In the genomic region with DNA sequence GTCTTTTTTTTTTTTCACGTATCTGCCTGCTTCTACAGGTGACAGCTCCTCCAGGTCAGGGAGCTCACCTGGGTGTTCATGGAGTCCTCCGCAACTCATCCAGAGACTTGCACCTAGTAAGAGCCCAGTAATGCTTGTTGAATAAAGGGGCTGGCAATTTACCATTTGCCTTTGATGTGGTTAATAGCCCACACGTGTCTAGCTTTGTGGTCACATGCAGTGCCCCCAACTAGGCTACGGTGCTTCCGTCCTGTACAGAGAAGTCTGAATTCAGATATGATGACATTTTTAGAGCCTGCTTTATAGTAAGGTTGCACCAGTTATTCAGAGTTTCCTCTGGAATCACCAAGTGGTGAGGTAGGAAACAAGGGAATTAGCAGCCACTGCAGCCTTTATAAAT, we compare ENCODE assay signal across 26 cellular contexts.
A peak's percentile ranks its signal among the peaks of the same experiment; 100 is the strongest.
DNase-seq lines count a peak whose midpoint lies in the region; ATAC-seq and TF ChIP-seq lines count a peak whose summit lies in the region.
"Had no signal": no experiment of that assay in that cellular context is flagged by ENCODE, and none has a peak within 500 bp of the region (broad histone marks: within the 10 kb centered on the region; RNA-seq: fewer than 3 reads in every experiment).

No MANE protein-coding gene starts in this region.

- H3K27me3 ChIP-seq in CD8-positive, alpha-beta T cell (ENCODE audit: insufficient read depth, low read length) = no peaks in the 10 kb centered on the region
- H3K27me3 ChIP-seq in DND-41 (ENCODE audit: insufficient read depth, low read length, poor library complexity) = no peaks in the 10 kb centered on the region
- H3K27me3 ChIP-seq: body of pancreas, heart left ventricle, neutrophil, right lobe of liver, suprapubic skin had no signal

- H3K27me3 Mint-ChIP-seq in CD8-positive, alpha-beta T cell (ENCODE audit: low read depth) = no peaks in the 10 kb centered on the region
- H3K27me3 Mint-ChIP-seq in activated naive CD8-positive, alpha-beta T cell = no peaks in the 10 kb centered on the region
- no peaks in the 10 kb centered on the region for H3K27me3 Mint-ChIP-seq in mesothelial cell of epicardium (ENCODE audit: low read depth)
- H3K27me3 Mint-ChIP-seq: progenitor cell of endocrine pancreas had no signal

- no peak overlapping the region for H3K27ac ChIP-seq in CD8-positive, alpha-beta T cell (ENCODE audit: low read depth, low read length)
- no peak overlapping the region for H3K27ac ChIP-seq in DND-41 (ENCODE audit: low read length)
- H3K27ac ChIP-seq: body of pancreas, C4-2B, heart left ventricle, HL-60, neutrophil, right lobe of liver, suprapubic skin, WERI-Rb-1 had no signal

- peak overlapping the region; percentile 87 for H3K27ac Mint-ChIP-seq in CD8-positive, alpha-beta T cell
- peak overlapping the region; percentile 86 for H3K27ac Mint-ChIP-seq in activated naive CD8-positive, alpha-beta T cell
- H3K27ac Mint-ChIP-seq in mesothelial cell of epicardium = peak overlapping the region; percentile 47
- H3K27ac Mint-ChIP-seq: progenitor cell of endocrine pancreas; stimulated activated effector memory CD8-positive, alpha-beta T cell treated with anti-CD3 and anti-CD28 coated beads, Interleukin-12 subunit alpha, Interleukin-12 subunit beta, amount 100 ng/mL, for 72 hours had no signal

- peaks cover 53% of the 10 kb centered on the region for H3K36me3 Mint-ChIP-seq in CD8-positive, alpha-beta T cell
- peaks cover 22% of the 10 kb centered on the region for H3K36me3 Mint-ChIP-seq in activated naive CD8-positive, alpha-beta T cell
- H3K36me3 Mint-ChIP-seq in mesothelial cell of epicardium = no peaks in the 10 kb centered on the region

- ATAC-seq in CD8-positive, alpha-beta T cell = peak; percentile 63
- ATAC-seq in DND-41 (ENCODE audit: insufficient read depth, low read depth) (peak; percentile 75), HG02642 (IDR thresholded peaks at IDR 0.05; ENCODE audit: poor library complexity, unreplicated experiment) (no peak)
- ATAC-seq: body of pancreas, heart left ventricle, right lobe of liver had no signal

- TF ChIP-seq CTCF in CD8-positive, alpha-beta T cell (IDR thresholded peaks at IDR 0.05) = no peak
- TF ChIP-seq CTCF in DND-41 (IDR thresholded peaks at IDR 0.05; ENCODE audit: borderline replicate concordance, extremely low read depth, low read length, poor library complexity, severe bottlenecking) (no peak), mesothelial cell of epicardium (IDR thresholded peaks at IDR 0.05; ENCODE audit: unreplicated experiment) (no peak), GM10248 (IDR thresholded peaks at IDR 0.05; ENCODE audit: control extremely low read depth, extremely low read depth, low read depth, missing control alignments) (no peak)

- no peaks in the 10 kb centered on the region for H3K36me3 ChIP-seq in CD8-positive, alpha-beta T cell (ENCODE audit: insufficient read depth, low read length)
- no peaks in the 10 kb centered on the region for H3K36me3 ChIP-seq in DND-41 (ENCODE audit: insufficient read depth, low read length)
- H3K36me3 ChIP-seq: heart left ventricle, neutrophil, right lobe of liver, suprapubic skin, WERI-Rb-1 had no signal

- no peaks in the 10 kb centered on the region for H3K79me2 ChIP-seq in DND-41 (ENCODE audit: insufficient read depth, low read length)

- H3K9me3 ChIP-seq in CD8-positive, alpha-beta T cell (ENCODE audit: low read length) = no peaks in the 10 kb centered on the region
- H3K9me3 ChIP-seq in DND-41 (ENCODE audit: insufficient read depth, low read length, severe bottlenecking) = no peaks in the 10 kb centered on the region
- H3K9me3 ChIP-seq: body of pancreas, heart left ventricle, neutrophil, right lobe of liver, suprapubic skin had no signal

- no peaks in the 10 kb centered on the region for H4K20me1 ChIP-seq in DND-41 (ENCODE audit: insufficient read depth, low read length)

- H3K4me2 ChIP-seq in DND-41 (ENCODE audit: insufficient read depth, low read length) = no peak overlapping the region

- POLR2A ChIA-PET in CD8-positive, alpha-beta T cell (lab: Charles Lee) = interaction anchor here (0.6 to 1.1 kb wide), 2 partner anchors 16 to 220 kb away, joined by 3 read pairs; a partner anchor contains a TSS
- POLR2A ChIA-PET in GM10248 (lab: Yijun Ruan, JAX) = interaction anchor here (0.6 kb wide), 1 partner anchor 192 kb away, joined by 4 read pairs; no protein-coding TSS in a partner anchor

- peaks cover 69% of the 10 kb centered on the region for H3K4me1 Mint-ChIP-seq in CD8-positive, alpha-beta T cell (ENCODE audit: low read depth)
- peaks cover 59% of the 10 kb centered on the region for H3K4me1 Mint-ChIP-seq in activated naive CD8-positive, alpha-beta T cell (ENCODE audit: low read depth)
- H3K4me1 Mint-ChIP-seq in mesothelial cell of epicardium = peaks cover 27% of the 10 kb centered on the region

- no peak overlapping the region for H2AFZ ChIP-seq in DND-41 (ENCODE audit: low read depth, low read length)

- no peaks in the 10 kb centered on the region for H3K9me3 Mint-ChIP-seq in CD8-positive, alpha-beta T cell
- no peaks in the 10 kb centered on the region for H3K9me3 Mint-ChIP-seq in activated naive CD8-positive, alpha-beta T cell (ENCODE audit: low read depth)
- no peaks in the 10 kb centered on the region for H3K9me3 Mint-ChIP-seq in mesothelial cell of epicardium
- H3K9me3 Mint-ChIP-seq: stimulated activated effector memory CD8-positive, alpha-beta T cell treated with anti-CD3 and anti-CD28 coated beads, Interleukin-12 subunit alpha, Interleukin-12 subunit beta, amount 100 ng/mL, for 72 hours had no signal

- DNase-seq in CD8-positive, alpha-beta T cell = peak in 2 of 7 experiments; percentile 47 to 53
- DNase-seq in DND-41 (peak; percentile 38), mesothelial cell of epicardium (ENCODE audit: low spot score in 2 of 2, unreplicated experiment in 2 of 2) (no peak), glomerular visceral epithelial cell (ENCODE audit: extremely low spot score) (no peak), GM10248 (ENCODE audit: extremely low spot score) (no peak)
- DNase-seq: activated effector memory CD4-positive, alpha-beta T cell treated with Interleukin-2 at 50 U/mL for 16 hours; body of pancreas; effector CD4-positive, alpha-beta T cell; erythroblast; heart left ventricle; Karpas-422; MV-4-11; NCI-H146; NCI-H82; right lobe of liver; stimulated activated CD4-positive, alpha-beta T cell treated with anti-CD3 and anti-CD28 coated beads, Interleukin-12 subunit alpha, Interleukin-12 subunit beta, amount 100 ng/mL, for 4 hours; stimulated activated CD4-positive, alpha-beta T cell treated with anti-CD3 and anti-CD28 coated beads, Interleukin-4, amount 100 ng/mL, for 24 hours; WERI-Rb-1 had no signal

- intact Hi-C loops in CD8-positive, alpha-beta T cell (cut with DNase I, micrococcal nuclease) = loop anchor here in 1 of 2 experiments (2.0 kb wide), 1 partner anchor 14 kb away; no protein-coding TSS in a partner anchor

- CTCF ChIA-PET in CD8-positive, alpha-beta T cell (lab: Charles Lee) = interaction anchor here (3.7 kb wide), 1 partner anchor 220 kb away, joined by 16 read pairs; a partner anchor contains a TSS
- CTCF ChIA-PET in GM10248 (lab: Yijun Ruan, JAX) = interaction anchor here (1.4 to 1.8 kb wide), 2 partner anchors 8 to 15 kb away, joined by 4 read pairs; no protein-coding TSS in a partner anchor

- peak overlapping the region; percentile 44 for H3K4me3 Mint-ChIP-seq in CD8-positive, alpha-beta T cell
- peak overlapping the region; percentile 63 for H3K4me3 Mint-ChIP-seq in activated naive CD8-positive, alpha-beta T cell
- H3K4me3 Mint-ChIP-seq in mesothelial cell of epicardium = no peak overlapping the region
- H3K4me3 Mint-ChIP-seq: stimulated activated effector memory CD8-positive, alpha-beta T cell treated with anti-CD3 and anti-CD28 coated beads, Interleukin-12 subunit alpha, Interleukin-12 subunit beta, amount 100 ng/mL, for 72 hours had no signal

- peaks cover 42% of the 10 kb centered on the region for H3K4me1 ChIP-seq in CD8-positive, alpha-beta T cell (ENCODE audit: insufficient read depth, low read length)
- H3K4me1 ChIP-seq in DND-41 (ENCODE audit: insufficient read depth, low read length) = no peaks in the 10 kb centered on the region
- H3K4me1 ChIP-seq: body of pancreas, right lobe of liver had no signal

- H3K9ac ChIP-seq in DND-41 (ENCODE audit: low read depth, low read length) = no peak overlapping the region

- no peak overlapping the region for H3K4me3 ChIP-seq in CD8-positive, alpha-beta T cell (ENCODE audit: low read depth, low read length)
- no peak overlapping the region for H3K4me3 ChIP-seq in DND-41 (ENCODE audit: low read depth in 1 of 2, low read length in 2 of 2)
- H3K4me3 ChIP-seq: body of pancreas, heart left ventricle, right lobe of liver, suprapubic skin had no signal
